ENCODE assay signal across 1 cellular context in genomic region chr3:196189608-196190347, GRCh38.
TF ChIP-seq lines count a peak whose summit lies in the region.

No MANE protein-coding gene starts in this region.

TF ChIP-seq in SK-N-SH, 30 proteins besides CTCF, POLR2A, EP300 and RAD21 (continued from another document):
- TF ChIP-seq TAF1 (IDR thresholded peaks at IDR 0.05; ENCODE audit: borderline replicate concordance, low read depth, low read length) (no peak), ELF1 (IDR thresholded peaks at IDR 0.05) (no peak), FOXM1 (IDR thresholded peaks at IDR 0.05; ENCODE audit: low read depth) (no peak), GATA2 (CRISPR knock-in tag; IDR thresholded peaks at IDR 0.05) (no peak)
TF ChIP-seq in SK-N-SH: peak in this region for 0.
